In the genomic region with DNA sequence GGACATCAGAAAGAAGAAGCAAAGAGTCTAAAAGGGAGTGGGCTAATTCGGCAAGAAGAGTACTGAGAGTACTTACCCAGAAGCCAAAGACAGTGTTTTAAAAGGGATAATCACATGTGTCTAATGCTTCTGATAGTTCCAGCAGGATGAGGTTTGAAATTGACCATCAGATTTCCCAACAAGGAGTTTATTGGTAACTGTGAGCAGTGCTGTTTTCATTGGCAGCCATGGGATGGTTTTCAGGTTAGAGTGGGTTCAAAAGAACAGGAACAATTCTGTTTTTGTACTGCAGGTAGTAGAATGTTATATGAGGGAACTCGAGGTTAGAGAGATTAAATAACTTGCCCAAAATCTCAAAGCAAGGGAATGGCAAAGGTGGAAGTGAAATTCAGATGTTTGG, we compare ENCODE assay signal across 24 cellular contexts.
"Had no signal": no experiment of that assay in that cellular context is flagged by ENCODE, and none has a peak within 500 bp of the region (broad histone marks: within the 10 kb centered on the region; RNA-seq: fewer than 3 reads in every experiment).

No MANE protein-coding gene starts in this region.

- H3K36me3 Mint-ChIP-seq: memory B cell; naive thymus-derived CD4-positive, alpha-beta T cell; natural killer cell treated with Interleukin-12 subunit alpha and Interleukin-12 subunit beta and Interleukin-15 and Interleukin-18, amount 100 ng/mL, for 72 hours; stimulated activated effector memory CD8-positive, alpha-beta T cell treated with anti-CD3 and anti-CD28 coated beads, Interleukin-12 subunit alpha, Interleukin-12 subunit beta, amount 100 ng/mL, for 72 hours had no signal

- H3K27ac ChIP-seq: left lung, pancreas, right atrium auricular region, spleen, suprapubic skin, thoracic aorta, tibial artery, uterus had no signal

- H3K36me3 ChIP-seq: uterus had no signal

- ATAC-seq: left cardiac atrium; left lung; mucosa of descending colon; naive thymus-derived CD4-positive, alpha-beta T cell; natural killer cell treated with Interleukin-12 subunit alpha and Interleukin-12 subunit beta and Interleukin-15 and Interleukin-18, amount 100 ng/mL, for 72 hours; pancreas; stimulated activated effector memory CD8-positive, alpha-beta T cell treated with anti-CD3 and anti-CD28 coated beads, Interleukin-12 subunit alpha, Interleukin-12 subunit beta, amount 100 ng/mL, for 72 hours had no signal

- H3K27me3 ChIP-seq: left lung, pancreas, right atrium auricular region, sigmoid colon, spleen, suprapubic skin, tibial artery, uterus had no signal

- DNase-seq: hippocampal formation; kidney glomerular epithelial cell; left cardiac atrium; left lung; midbrain; mucosa of descending colon; naive thymus-derived CD4-positive, alpha-beta T cell; pancreas; sigmoid colon; small intestine; spleen; stimulated activated CD4-positive, alpha-beta T cell treated with anti-CD3 and anti-CD28 coated beads, Interleukin-4, amount 100 ng/mL, for 24 hours; stimulated activated naive CD4-positive, alpha-beta T cell; tibial artery; uterus had no signal

- H3K4me3 ChIP-seq: left lung, lung, mucosa of descending colon, pancreas, right atrium auricular region, sigmoid colon, spleen, suprapubic skin, thoracic aorta, tibial artery, uterus had no signal

- H3K27me3 Mint-ChIP-seq: memory B cell; natural killer cell treated with Interleukin-12 subunit alpha and Interleukin-12 subunit beta and Interleukin-15 and Interleukin-18, amount 100 ng/mL, for 72 hours; stimulated activated naive CD8-positive, alpha-beta T cell treated with anti-CD3 and anti-CD28 coated beads, Interleukin-15, Interleukin-2, amounts not matched to agents 100 ng/mL and 50 ng/mL, for 24 hours; type B pancreatic cell had no signal

- H3K4me1 ChIP-seq: uterus had no signal

- H3K9me3 ChIP-seq: left lung, mucosa of descending colon, pancreas, right atrium auricular region, sigmoid colon, spleen, suprapubic skin, thoracic aorta, tibial artery, uterus had no signal

- H3K27ac Mint-ChIP-seq: memory B cell; naive thymus-derived CD4-positive, alpha-beta T cell; natural killer cell treated with Interleukin-12 subunit alpha and Interleukin-12 subunit beta and Interleukin-15 and Interleukin-18, amount 100 ng/mL, for 72 hours; stimulated activated effector memory CD8-positive, alpha-beta T cell treated with anti-CD3 and anti-CD28 coated beads, Interleukin-12 subunit alpha, Interleukin-12 subunit beta, amount 100 ng/mL, for 72 hours; stimulated activated naive CD8-positive, alpha-beta T cell treated with anti-CD3 and anti-CD28 coated beads, Interleukin-15, Interleukin-2, amounts not matched to agents 100 ng/mL and 50 ng/mL, for 24 hours; type B pancreatic cell had no signal

- H3K4me3 Mint-ChIP-seq: memory B cell; naive thymus-derived CD4-positive, alpha-beta T cell; natural killer cell treated with Interleukin-12 subunit alpha and Interleukin-12 subunit beta and Interleukin-15 and Interleukin-18, amount 100 ng/mL, for 72 hours; stimulated activated effector memory CD8-positive, alpha-beta T cell treated with anti-CD3 and anti-CD28 coated beads, Interleukin-12 subunit alpha, Interleukin-12 subunit beta, amount 100 ng/mL, for 72 hours; stimulated activated naive CD8-positive, alpha-beta T cell treated with anti-CD3 and anti-CD28 coated beads, Interleukin-15, Interleukin-2, amounts not matched to agents 100 ng/mL and 50 ng/mL, for 24 hours; type B pancreatic cell had no signal

- H3K9me3 Mint-ChIP-seq: natural killer cell treated with Interleukin-12 subunit alpha and Interleukin-12 subunit beta and Interleukin-15 and Interleukin-18, amount 100 ng/mL, for 72 hours; stimulated activated effector memory CD8-positive, alpha-beta T cell treated with anti-CD3 and anti-CD28 coated beads, Interleukin-12 subunit alpha, Interleukin-12 subunit beta, amount 100 ng/mL, for 72 hours had no signal

- H3K4me1 Mint-ChIP-seq: memory B cell; stimulated activated effector memory CD8-positive, alpha-beta T cell treated with anti-CD3 and anti-CD28 coated beads, Interleukin-12 subunit alpha, Interleukin-12 subunit beta, amount 100 ng/mL, for 72 hours had no signal

- FAIRE-seq: pancreas, small intestine had no signal
